ENCODE assay signal across 8 cellular contexts in the genomic region with DNA sequence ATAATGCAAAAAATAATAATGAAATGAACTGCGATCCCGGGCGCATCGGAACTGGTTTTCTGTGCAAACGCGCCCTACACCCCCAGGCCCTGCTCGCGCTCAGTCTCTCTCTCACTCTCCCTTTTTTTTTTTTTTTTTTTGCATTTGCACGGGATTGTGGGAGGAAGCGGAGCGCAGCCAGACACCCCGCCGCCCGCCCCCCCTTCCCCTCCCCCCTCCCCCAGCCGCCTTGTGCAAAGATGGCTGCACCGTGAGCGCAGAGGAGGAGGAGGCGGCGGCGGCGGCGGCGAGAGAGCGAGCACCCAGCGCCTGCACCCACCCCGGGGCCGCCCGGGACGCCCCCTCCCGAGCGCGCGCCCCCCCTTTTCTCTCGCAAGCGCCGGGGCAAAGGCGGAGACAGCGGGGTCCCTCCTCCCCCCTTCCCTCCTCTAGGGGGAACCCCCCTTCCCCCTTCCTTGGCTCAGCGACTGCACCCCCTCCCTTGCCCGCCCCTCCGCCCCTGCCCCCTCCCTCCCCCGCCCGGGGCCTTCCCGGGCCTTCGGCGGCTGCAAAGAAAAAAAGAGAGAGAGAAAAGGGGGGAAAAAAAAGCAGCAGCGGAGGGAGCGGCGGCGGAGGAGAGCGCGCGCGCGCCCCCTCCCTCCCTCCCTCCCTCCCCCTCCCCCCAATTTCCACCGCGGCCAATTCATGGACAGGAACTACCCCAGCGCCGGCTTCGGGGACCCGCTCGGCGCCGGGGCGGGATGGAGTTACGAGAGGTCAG. TPM values are rescaled to one million over a fixed set of nuclear protein-coding genes. Genes with fewer than 3 reads are reported as not detected.
DNase-seq lines count a peak whose midpoint lies in the region; ATAC-seq and TF ChIP-seq lines count a peak whose summit lies in the region.

A gene with protein sequence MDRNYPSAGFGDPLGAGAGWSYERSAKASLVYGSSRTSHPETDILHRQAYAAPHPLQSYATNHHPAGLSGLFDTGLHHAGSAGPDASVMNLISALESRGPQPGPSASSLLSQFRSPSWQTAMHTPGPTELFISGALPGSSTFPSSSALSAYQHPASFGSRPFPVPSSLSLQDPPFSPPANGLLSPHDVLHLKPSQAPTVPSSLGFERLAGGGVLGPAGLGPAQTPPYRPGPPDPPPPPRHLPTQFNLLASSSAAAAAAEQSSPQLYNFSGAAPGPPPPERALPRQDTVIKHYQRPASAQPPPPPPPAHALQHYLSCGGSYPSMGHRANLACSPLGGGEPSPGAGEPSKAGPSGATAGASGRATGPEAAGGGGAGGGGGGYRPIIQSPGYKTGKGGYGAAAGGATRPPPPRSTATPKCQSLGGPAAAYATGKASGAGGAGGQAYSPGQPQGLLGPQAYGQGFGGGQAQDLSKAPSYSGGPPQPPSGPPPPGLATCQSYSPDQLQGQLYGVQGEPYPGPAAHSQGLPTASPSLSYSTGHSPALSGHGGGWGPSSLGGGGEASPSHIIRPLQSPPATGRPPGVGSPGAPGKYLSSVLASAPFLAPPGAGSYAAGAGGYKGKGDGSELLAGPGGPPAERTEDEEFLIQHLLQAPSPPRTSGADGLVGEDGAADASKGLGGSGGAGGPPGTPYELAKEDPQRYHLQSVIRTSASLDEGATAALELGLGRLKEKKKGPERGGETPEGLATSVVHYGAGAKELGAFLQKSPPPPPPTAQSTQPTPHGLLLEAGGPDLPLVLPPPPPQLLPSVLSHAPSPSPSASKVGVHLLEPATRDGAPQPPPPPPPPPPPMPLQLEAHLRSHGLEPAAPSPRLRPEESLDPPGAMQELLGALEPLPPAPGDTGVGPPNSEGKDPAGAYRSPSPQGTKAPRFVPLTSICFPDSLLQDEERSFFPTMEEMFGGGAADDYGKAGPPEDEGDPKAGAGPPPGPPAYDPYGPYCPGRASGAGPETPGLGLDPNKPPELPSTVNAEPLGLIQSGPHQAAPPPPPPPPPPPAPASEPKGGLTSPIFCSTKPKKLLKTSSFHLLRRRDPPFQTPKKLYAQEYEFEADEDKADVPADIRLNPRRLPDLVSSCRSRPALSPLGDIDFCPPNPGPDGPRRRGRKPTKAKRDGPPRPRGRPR (N-terminal part only) (plus strand): TSS at position 212 of the 760 bp plus-strand sequence. CDS start 473 bp downstream, at position 685.

- peaks cover 9% of the 10 kb centered on the region for H3K36me3 Mint-ChIP-seq in activated naive CD8-positive, alpha-beta T cell treated with anti-CD3 and anti-CD28 coated beads for 36 hours
- H3K36me3 Mint-ChIP-seq in glutamatergic neuron (ENCODE audit: unreplicated experiment), result no peaks in the 10 kb centered on the region

- H3K27ac ChIP-seq in SU-DHL-6 (ENCODE audit: low read depth, low read length) (peak within 1 kb of the TSS; percentile 95), upper lobe of right lung (peak within 1 kb of the TSS; percentile 90)

- H3F3A ChIP-seq in SU-DHL-6 (ENCODE audit: insufficient read depth), result peaks cover 31% of the 10 kb centered on the region

- no peaks in the 10 kb centered on the region for H3K27me3 Mint-ChIP-seq in activated naive CD8-positive, alpha-beta T cell treated with anti-CD3 and anti-CD28 coated beads for 36 hours
- H3K27me3 Mint-ChIP-seq in glutamatergic neuron (ENCODE audit: unreplicated experiment), result peaks cover 9% of the 10 kb centered on the region

- H3K4me3 ChIP-seq in GM06990 (replicated peaks; ENCODE audit: low read depth, low read length), result peak within 1 kb of the TSS; percentile 78
- peak within 1 kb of the TSS; percentile 99 for H3K4me3 ChIP-seq in SU-DHL-6 (ENCODE audit: insufficient read depth, low read length, poor library complexity, severe bottlenecking)
- H3K4me3 ChIP-seq in upper lobe of right lung, result peak within 1 kb of the TSS; percentile 85

- H3K9ac ChIP-seq in SU-DHL-6 (ENCODE audit: low read length), result peak within 1 kb of the TSS; percentile 89

- intact Hi-C loops in upper lobe of right lung (cut with DNase I), result no loop called here

- H3K27me3 ChIP-seq in GM06990 (replicated peaks; ENCODE audit: control insufficient read depth, insufficient read depth, low read length) (no peaks in the 10 kb centered on the region), SU-DHL-6 (ENCODE audit: low read length) (no peaks in the 10 kb centered on the region), upper lobe of right lung (no peaks in the 10 kb centered on the region)

- ATAC-seq in upper lobe of right lung (peak; percentile 54), GM21423 (IDR thresholded peaks at IDR 0.05; ENCODE audit: unreplicated experiment) (no peak)

- H3K9me3 ChIP-seq in SU-DHL-6 (ENCODE audit: insufficient read depth, low read length), result no peaks in the 10 kb centered on the region
- no peaks in the 10 kb centered on the region for H3K9me3 ChIP-seq in upper lobe of right lung

- no peaks in the 10 kb centered on the region; the same call in 1 of the 2 replicates for H4K20me1 ChIP-seq in SU-DHL-6 (ENCODE audit: low read depth, low read length)

- H3K4me1 ChIP-seq in upper lobe of right lung, result peaks cover 6% of the 10 kb centered on the region

- H3K9me3 Mint-ChIP-seq in activated naive CD8-positive, alpha-beta T cell treated with anti-CD3 and anti-CD28 coated beads for 36 hours, result no peaks in the 10 kb centered on the region
- H3K9me3 Mint-ChIP-seq in glutamatergic neuron (ENCODE audit: unreplicated experiment), result peaks cover 13% of the 10 kb centered on the region

- peak; percentile 85 for DNase-seq in GM06990 (ENCODE audit: extremely low read depth, insufficient read length)
- DNase-seq in NAMALWA (ENCODE audit: low spot score), result peak; percentile 77
- peak; percentile 80 for DNase-seq in activated naive CD8-positive, alpha-beta T cell treated with anti-CD3 and anti-CD28 coated beads for 36 hours
- DNase-seq in glutamatergic neuron, result peak; percentile 66
- peak; percentile 66 for DNase-seq in occipital lobe (lab: John Stamatoyannopoulos, UW)
- DNase-seq in upper lobe of right lung, result peak; percentile 84

- peak within 1 kb of the TSS; percentile 90 for H3K27ac Mint-ChIP-seq in activated naive CD8-positive, alpha-beta T cell treated with anti-CD3 and anti-CD28 coated beads for 36 hours
- H3K27ac Mint-ChIP-seq in glutamatergic neuron (ENCODE audit: unreplicated experiment), result peak within 1 kb of the TSS; percentile 78

- H3K79me2 ChIP-seq in SU-DHL-6 (ENCODE audit: insufficient read depth, low read length), result peaks cover 35% of the 10 kb centered on the region

- no peak for TF ChIP-seq CTCF in GM06990 (IDR thresholded peaks at IDR 0.05; ENCODE audit: insufficient read depth, low read length, poor library complexity, severe bottlenecking)
- TF ChIP-seq CTCF in SU-DHL-6 (IDR thresholded peaks at IDR 0.05; ENCODE audit: insufficient read depth, low read length, poor library complexity, severe bottlenecking), result no peak
- no peak for TF ChIP-seq CTCF in glutamatergic neuron (IDR thresholded peaks at IDR 0.05; ENCODE audit: partially characterized antibody, unreplicated experiment)
- TF ChIP-seq CTCF in upper lobe of right lung (IDR thresholded peaks at IDR 0.05), result no peak

- peak within 1 kb of the TSS; percentile 89 for H3K4me3 Mint-ChIP-seq in activated naive CD8-positive, alpha-beta T cell treated with anti-CD3 and anti-CD28 coated beads for 36 hours
- H3K4me3 Mint-ChIP-seq in glutamatergic neuron (ENCODE audit: unreplicated experiment), result peak within 1 kb of the TSS; percentile 90

- H3K9me2 ChIP-seq in SU-DHL-6 (replicated peaks; ENCODE audit: insufficient read depth, low read length), result no peaks in the 10 kb centered on the region

- H3K36me3 ChIP-seq in GM06990 (ENCODE audit: control insufficient read depth, insufficient read depth, low read length), result peaks cover 8% of the 10 kb centered on the region
- H3K36me3 ChIP-seq in SU-DHL-6 (ENCODE audit: low read length), result peaks cover 2% of the 10 kb centered on the region; the same call in 1 of the 2 replicates
- H3K36me3 ChIP-seq in upper lobe of right lung, result peaks cover 23% of the 10 kb centered on the region

- H3K4me2 ChIP-seq in SU-DHL-6 (ENCODE audit: low read depth, low read length, poor library complexity, severe bottlenecking), result peak within 1 kb of the TSS; percentile 88

- H3K4me1 Mint-ChIP-seq in activated naive CD8-positive, alpha-beta T cell treated with anti-CD3 and anti-CD28 coated beads for 36 hours, result peaks cover 30% of the 10 kb centered on the region
- peaks cover 10% of the 10 kb centered on the region for H3K4me1 Mint-ChIP-seq in glutamatergic neuron (ENCODE audit: low read depth, unreplicated experiment)

- H2AFZ ChIP-seq in SU-DHL-6 (ENCODE audit: low read depth, low read length, severe bottlenecking), result peak within 1 kb of the TSS; percentile 55

RNA-seq across cellular contexts. Expression of the gene that starts here (rescaled TPM):
- 10 to 100 TPM; 16.0 to 17.8 TPM for total RNA-seq in activated naive CD8-positive, alpha-beta T cell treated with anti-CD3 and anti-CD28 coated beads for 36 hours
- total RNA-seq in glutamatergic neuron (ENCODE audit: unreplicated experiment) (39.2 TPM), occipital lobe (2.5 TPM), upper lobe of right lung (30.9 TPM)
